9 cellular contexts compared by ENCODE assay signal in genomic region chr22:27108425-27109114, GRCh38.
DNase-seq lines count a peak whose midpoint lies in the region; TF ChIP-seq lines count a peak whose summit lies in the region.
"Had no signal": no experiment of that assay in that cellular context is flagged by ENCODE, and none has a peak within 500 bp of the region (broad histone marks: within the 10 kb centered on the region; RNA-seq: fewer than 3 reads in every experiment).

No MANE protein-coding gene starts in this region.

- H3K9me3 ChIP-seq in SJCRH30 (replicated peaks) (peaks cover 7% of the 10 kb centered on the region; the same call in 1 of the 2 replicates), right atrium auricular region (no peaks in the 10 kb centered on the region), OCI-LY7 (ENCODE audit: low read length) (no peaks in the 10 kb centered on the region)

- H3K27ac ChIP-seq in SJCRH30: 0 out of 2 replicates have a peak overlapping the region, but pooled peaks have one; percentile 23
- H3K27ac ChIP-seq in right atrium auricular region: peak overlapping the region; percentile 8 to 80
- H3K27ac ChIP-seq in OCI-LY7 (ENCODE audit: low read depth, low read length, poor library complexity, severe bottlenecking): no peak overlapping the region
- H3K27ac ChIP-seq: C4-2B had no signal

- H2AFZ ChIP-seq in OCI-LY7 (ENCODE audit: low read length): no peak overlapping the region

- H3K4me2 ChIP-seq in OCI-LY7 (ENCODE audit: low read length): no peak overlapping the region

- H3K79me2 ChIP-seq in OCI-LY7 (ENCODE audit: insufficient read depth, low read depth, low read length): no peaks in the 10 kb centered on the region

- CTCF ChIA-PET in OCI-LY7 (lab: Charles Lee; ENCODE audit: unreplicated experiment): no interaction called here

- POLR2A ChIA-PET in OCI-LY7 (lab: Charles Lee): no interaction called here

- H3K27me3 ChIP-seq in SJCRH30: no peaks in the 10 kb centered on the region
- no peaks in the 10 kb centered on the region for H3K27me3 ChIP-seq in right atrium auricular region

- intact Hi-C loops in OCI-LY7 (cut with micrococcal nuclease; ENCODE audit: unreplicated experiment): no loop called here

- H4K20me1 ChIP-seq in OCI-LY7 (ENCODE audit: insufficient read depth, low read length): no peaks in the 10 kb centered on the region

- H3K9me2 ChIP-seq in OCI-LY7 (ENCODE audit: insufficient read depth, low read length): no peaks in the 10 kb centered on the region

- H3K4me1 ChIP-seq in SJCRH30 (peaks cover 41% of the 10 kb centered on the region), right atrium auricular region (peaks cover 0 to 25% of the 10 kb centered on the region in 2 donors), OCI-LY7 (ENCODE audit: insufficient read depth, low read length, poor library complexity, severe bottlenecking) (no peaks in the 10 kb centered on the region)

- H3K4me3 ChIP-seq in SJCRH30 (no peak overlapping the region), right atrium auricular region (no peak overlapping the region), OCI-LY7 (ENCODE audit: low read depth, low read length, poor library complexity, severe bottlenecking) (no peak overlapping the region)

- no TSS peak for BruUV-seq in OCI-LY7 (replicated peaks; lab: Mats Ljungman, UMichigan)

- TF ChIP-seq CTCF in right atrium auricular region (IDR thresholded peaks at IDR 0.05): no peak
- TF ChIP-seq CTCF in OCI-LY7 (conservative IDR thresholded peaks at IDR 0.05; ENCODE audit: low read length): no peak

- DNase-seq in DMS153 (lab: John Stamatoyannopoulos, UW) (peak; percentile 30), SJCRH30 (no peak), right atrium auricular region (ENCODE audit: low spot score) (no peak), renal cortical epithelial cell (ENCODE audit: low read depth) (peak; percentile 54), OCI-LY7 (ENCODE audit: low spot score) (no peak), CD1c-positive myeloid dendritic cell (ENCODE audit: extremely low spot score) (no peak), NCI-H748 (lab: John Stamatoyannopoulos, UW; ENCODE audit: unreplicated experiment) (no peak), T-helper 1 cell (no peak)

- H3K36me3 ChIP-seq in SJCRH30: no peaks in the 10 kb centered on the region
- H3K36me3 ChIP-seq in right atrium auricular region: no peaks in the 10 kb centered on the region
- no peaks in the 10 kb centered on the region for H3K36me3 ChIP-seq in OCI-LY7 (ENCODE audit: insufficient read depth, low read length)

Comparison
In these comparisons a context has a peak if more than half of its experiments do, and no peak if none do; other contexts are left out.
1. DNase-seq: peak in DMS153 (single experiment) and renal cortical epithelial cell (single experiment); none in SJCRH30 (0 of 2), right atrium auricular region (single experiment), OCI-LY7 (single experiment), CD1c-positive myeloid dendritic cell (single experiment), NCI-H748 (single experiment) and T-helper 1 cell (0 of 5).